ENCODE assay signal across 9 cellular contexts in genomic region chr16:22191966-22192260, GRCh38. TPM values are rescaled to one million over a fixed set of nuclear protein-coding genes. Genes with fewer than 3 reads are reported as not detected.
DNase-seq lines count a peak whose midpoint lies in the region; ATAC-seq and TF ChIP-seq lines count a peak whose summit lies in the region.
"Had no signal": no experiment of that assay in that cellular context is flagged by ENCODE, and none has a peak within 500 bp of the region (broad histone marks: within the 10 kb centered on the region; RNA-seq: fewer than 3 reads in every experiment).

No MANE protein-coding gene starts in this region.

- peak in 3 of 7 experiments; percentile 28 to 60 (median 42) for DNase-seq in CD8-positive, alpha-beta T cell
- DNase-seq in NAMALWA (ENCODE audit: low spot score) (peak; percentile 62), ACHN (no peak), HEK293T (ENCODE audit: extremely low spot score) (no peak), GF-D8 (lab: John Stamatoyannopoulos, UW) (no peak)
- DNase-seq in activated naive CD4-positive, alpha-beta T cell treated with anti-CD3 and anti-CD28 coated beads, Interleukin-2, amount 50 U/mL, for 16 hours = peak; percentile 33
- peak; percentile 13 to 19 for DNase-seq in stimulated activated CD4-positive, alpha-beta T cell treated with anti-CD3 and anti-CD28 coated beads, Interleukin-4, amount 100 ng/mL, for 4 hours

- in situ Hi-C loops in ACHN (cut with HindIII; ENCODE audit: low pct_ligation_motif_present, low pct_unique_long_range_greater_than_20kb, low sequenced_read_pairs) = loop anchor here (25.0 kb wide), 2 partner anchors 105 to 180 kb away; partner anchors contain the start of genes MOSMO, PDZD9 and VWA3A

- ATAC-seq in CD8-positive, alpha-beta T cell = no peak

- POLR2A ChIA-PET in CD8-positive, alpha-beta T cell (lab: Charles Lee) = interaction anchor here (0.6 to 5.4 kb wide), 9 partner anchors 14 to 211 kb away, joined by 3 to 49 read pairs (median 3); partner anchors contain the start of genes EEF2K, MOSMO and POLR3E
- POLR2A ChIA-PET in HEK293T (lab: Yijun Ruan, JAX) = interaction anchor here (0.8 to 2.1 kb wide), 5 partner anchors 9 to 185 kb away, joined by 3 to 9 read pairs (median 5); partner anchors contain the start of gene EEF2K

- H3K4me1 Mint-ChIP-seq in CD8-positive, alpha-beta T cell (ENCODE audit: low read depth) = peaks cover 71% of the 10 kb centered on the region

- no peaks in the 10 kb centered on the region for H3K36me3 ChIP-seq in CD8-positive, alpha-beta T cell (ENCODE audit: insufficient read depth, low read length)

- peak overlapping the region; percentile 66 for H3K4me3 ChIP-seq in CD8-positive, alpha-beta T cell (ENCODE audit: low read depth, low read length)
- peak overlapping the region; percentile 90; the same call in 1 of the 2 replicates for H3K4me3 ChIP-seq in iPS-18c (ENCODE audit: insufficient read depth, low read depth, low read length)

- H3K4me3 Mint-ChIP-seq in CD8-positive, alpha-beta T cell = peak overlapping the region; percentile 89

- CTCF ChIA-PET in CD8-positive, alpha-beta T cell (lab: Charles Lee) = interaction anchor here (1.0 to 7.5 kb wide), 4 partner anchors 14 to 190 kb away, joined by 3 to 59 read pairs (median 6); partner anchors contain the start of genes EEF2K and POLR3E
- CTCF ChIA-PET in HEK293T (lab: Yijun Ruan, JAX) = interaction anchor here (1.4 to 2.2 kb wide), 2 partner anchors 107 to 109 kb away, joined by 4 to 7 read pairs; no protein-coding TSS in a partner anchor

- H3K27ac ChIP-seq in CD8-positive, alpha-beta T cell (ENCODE audit: low read depth, low read length) = peak overlapping the region; percentile 97

- H3K9me3 Mint-ChIP-seq in CD8-positive, alpha-beta T cell = peaks cover 9% of the 10 kb centered on the region

- no peak for TF ChIP-seq CTCF in CD8-positive, alpha-beta T cell (IDR thresholded peaks at IDR 0.05)

- no peaks in the 10 kb centered on the region for H3K27me3 ChIP-seq in CD8-positive, alpha-beta T cell (ENCODE audit: insufficient read depth, low read length)

- H3K4me1 ChIP-seq in CD8-positive, alpha-beta T cell (ENCODE audit: insufficient read depth, low read length) = peaks cover 60% of the 10 kb centered on the region

- H3K9me3 ChIP-seq in CD8-positive, alpha-beta T cell (ENCODE audit: low read length) = no peaks in the 10 kb centered on the region
- H3K9me3 ChIP-seq in iPS-18c (ENCODE audit: control insufficient read depth, insufficient read depth, low read length) = no peaks in the 10 kb centered on the region

- intact Hi-C loops in CD8-positive, alpha-beta T cell (cut with DNase I, micrococcal nuclease) = loop anchor here (1.0 to 10.0 kb wide), 7 partner anchors 14 to 535 kb away; partner anchors contain the start of genes CDR2 (in 2 of the 2) and EEF2K (in 2 of the 2)

- H3K27me3 Mint-ChIP-seq in CD8-positive, alpha-beta T cell (ENCODE audit: low read depth) = peaks cover 2% of the 10 kb centered on the region

- H3K36me3 Mint-ChIP-seq in CD8-positive, alpha-beta T cell = peaks cover 9% of the 10 kb centered on the region

- H3K27ac Mint-ChIP-seq in CD8-positive, alpha-beta T cell = peak overlapping the region; percentile 100

TF ChIP-seq in HEK293T, 16 proteins besides CTCF, POLR2A, EP300 and RAD21:
- TF ChIP-seq ELF4 (IDR thresholded peaks at IDR 0.05) (no peak), FOXK2 (IDR thresholded peaks at IDR 0.05) (no peak), CTBP1 (IDR thresholded peaks at IDR 0.05; ENCODE audit: borderline replicate concordance) (no peak), HDGF (IDR thresholded peaks at IDR 0.05; ENCODE audit: borderline replicate concordance) (no peak), BHLHE40 (IDR thresholded peaks at IDR 0.05; ENCODE audit: borderline replicate concordance) (no peak), FOXA1 (IDR thresholded peaks at IDR 0.05) (no peak), SP1 (IDR thresholded peaks at IDR 0.05) (no peak), ZNF384 (IDR thresholded peaks at IDR 0.05) (no peak), TARDBP (IDR thresholded peaks at IDR 0.05) (no peak), ARNT (IDR thresholded peaks at IDR 0.05) (no peak), L3MBTL2 (conservative IDR thresholded peaks at IDR 0.05) (no peak), SUZ12 (IDR thresholded peaks at IDR 0.05) (no peak), FOXM1 (IDR thresholded peaks at IDR 0.05; ENCODE audit: borderline replicate concordance) (no peak), LEF1 (IDR thresholded peaks at IDR 0.05; ENCODE audit: borderline replicate concordance) (no peak), NFRKB (IDR thresholded peaks at IDR 0.05) (no peak), PKNOX1 (IDR thresholded peaks at IDR 0.05) (no peak)

RNA-seq across cellular contexts. Expression of gene EEF2K, which starts 14.2 kb away (rescaled TPM):
- total RNA-seq in CD8-positive, alpha-beta T cell = 10 to 100 TPM; 14.4 to 14.6 TPM

RNA-seq across cellular contexts. Expression of gene SDR42E2, which starts 29.6 kb away (rescaled TPM):
- 1 to 10 TPM; 1.1 to 1.2 TPM for total RNA-seq in CD8-positive, alpha-beta T cell
- total RNA-seq: LHCN-M2 had no signal

Comparison
In these comparisons a context has a peak if more than half of its experiments do, and no peak if none do; other contexts are left out.
1. DNase-seq: peak in NAMALWA (single experiment), activated naive CD4-positive, alpha-beta T cell treated with anti-CD3 and anti-CD28 coated beads, Interleukin-2, amount 50 U/mL, for 16 hours (single experiment) and stimulated activated CD4-positive, alpha-beta T cell treated with anti-CD3 and anti-CD28 coated beads, Interleukin-4, amount 100 ng/mL, for 4 hours (2 of 2); none in ACHN (single experiment), HEK293T (single experiment) and GF-D8 (single experiment).